ENCODE assay signal across 24 cellular contexts in the genomic region with DNA sequence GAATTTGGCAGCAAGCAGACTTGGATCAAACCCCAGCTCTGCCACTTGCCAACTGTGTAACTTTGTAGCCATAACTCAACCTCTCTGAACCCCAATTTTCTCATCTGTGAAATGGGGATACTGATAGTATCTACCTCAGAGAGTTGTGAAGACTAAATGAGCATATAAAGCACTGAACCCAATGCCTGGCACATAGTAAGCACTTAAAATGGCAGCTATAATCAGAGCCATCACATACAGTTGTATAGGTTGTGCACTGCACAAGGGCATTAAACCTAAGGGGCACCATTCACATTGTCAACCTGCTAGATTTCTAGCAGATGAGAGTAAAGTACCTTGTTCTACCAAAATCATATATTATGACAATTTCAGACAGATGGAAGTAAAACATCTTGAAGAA. TPM values are rescaled to one million over a fixed set of nuclear protein-coding genes. Genes with fewer than 3 reads are reported as not detected.
A peak's percentile ranks its signal among the peaks of the same experiment; 100 is the strongest.
DNase-seq lines count a peak whose midpoint lies in the region; ATAC-seq, FAIRE-seq and TF ChIP-seq lines count a peak whose summit lies in the region.
"Had no signal": no experiment of that assay in that cellular context is flagged by ENCODE, and none has a peak within 500 bp of the region (broad histone marks: within the 10 kb centered on the region; RNA-seq: fewer than 3 reads in every experiment).

No MANE protein-coding gene starts in this region.

- no peak overlapping the region for H2AK5ac ChIP-seq in H1 (ENCODE audit: low read depth, low read length)

- no peak overlapping the region for H4K8ac ChIP-seq in H1 (ENCODE audit: extremely low read depth, insufficient read depth, low read length)

- no peak overlapping the region for H3K14ac ChIP-seq in H1 (ENCODE audit: insufficient read length)

- no peak for TF ChIP-seq POLR2A in HepG2 (IDR thresholded peaks at IDR 0.05; ENCODE audit: insufficient read depth in 1 of 2, low read depth in 2 of 2, low read length in 2 of 2)
- TF ChIP-seq POLR2A in right lobe of liver (IDR thresholded peaks at IDR 0.05) = no peak
- TF ChIP-seq POLR2A in H1 (IDR thresholded peaks at IDR 0.05; ENCODE audit: control extremely low read depth in 1 of 2, low read depth in 2 of 2, low read length in 2 of 2) = no peak

- H2AFZ ChIP-seq in HepG2 (ENCODE audit: low read length) (no peak overlapping the region), H1 (ENCODE audit: low read length) (no peak overlapping the region)

- no peaks in the 10 kb centered on the region for H3K23me2 ChIP-seq in H1 (ENCODE audit: low read depth, low read length)

- DNase-seq in HepG2 (ENCODE audit: low spot score) (no peak), right lobe of liver (no peak), H1 (ENCODE audit: low read depth in 1 of 2, low spot score in 2 of 2) (no peak), glutamatergic neuron (no peak), GF-D8 (lab: John Stamatoyannopoulos, UW) (no peak)
- no peak for DNase-seq in activated CD8-positive, alpha-beta T cell treated with anti-CD3 and anti-CD28 coated beads, Interleukin-2, amount 10 ng/mL, durations not matched to agents 7 days and 5 days
- no peak for DNase-seq in activated CD8-positive, alpha-beta memory T cell treated with anti-CD3 and anti-CD28 coated beads, Interleukin-2, amount 50 U/mL, for 4 hours
- DNase-seq: C1 segment of cervical spinal cord; Calu3; DMS79 treated with DMSO at 0.1 percent for 48 hours; H7; Kasumi-1; NCI-H1092 treated with DMSO at 0.1 percent for 48 hours; NCI-H1436 treated with DMSO at 0.1 percent for 48 hours; NCI-H1930; NCI-H2107; NCI-H446; NCI-H524 treated with DMSO at 0.1 percent for 48 hours; NCI-H82; NK-92 treated with Interleukin-12 subunit alpha and Interleukin-12 subunit beta, amount 100 ng/mL, for 24 hours; PC-3; SJCRH30 had no signal

- TF ChIP-seq CTCF in HepG2 (CRISPR knock-in tag; IDR thresholded peaks at IDR 0.05) = no peak
- no peak for TF ChIP-seq CTCF in right lobe of liver (IDR thresholded peaks at IDR 0.05)
- no peak for TF ChIP-seq CTCF in H1 (IDR thresholded peaks at IDR 0.05; ENCODE audit: control extremely low read depth in 1 of 3, insufficient read depth in 1 of 3, low read depth in 1 of 3, low read length in 3 of 3)
- TF ChIP-seq CTCF in glutamatergic neuron (IDR thresholded peaks at IDR 0.05; ENCODE audit: partially characterized antibody, unreplicated experiment) = no peak

- FAIRE-seq in HepG2 (lab: Jason Lieb, UNC) (peak; percentile 28), H1 (lab: Jason Lieb, UNC) (no peak)
- FAIRE-seq: GM18507 had no signal

- ATAC-seq in HepG2 = no peak
- no peak for ATAC-seq in right lobe of liver
- ATAC-seq in activated CD8-positive, alpha-beta T cell treated with anti-CD3 and anti-CD28 coated beads, Interleukin-2, amount 10 ng/mL, durations not matched to agents 7 days and 5 days = no peak
- ATAC-seq: PC-3, SK-N-SH treated with all-trans-retinoic acid at 6 μM for 48 hours had no signal

- in situ Hi-C loops in HepG2 (cut with HindIII; ENCODE audit: extremely low pct_ligation_motif_present, low pct_unique_long_range_greater_than_20kb) = loop anchor here (10.0 kb wide), 1 partner anchor 213 kb away; no protein-coding TSS in a partner anchor

- no peak overlapping the region for H3K4me3 ChIP-seq in HepG2 (replicated peaks in 1 of 3; ENCODE audit: insufficient read depth in 1 of 3, low read depth in 2 of 3, low read length in 3 of 3)
- no peak overlapping the region for H3K4me3 ChIP-seq in right lobe of liver
- no peak overlapping the region for H3K4me3 ChIP-seq in H1 (ENCODE audit: extremely low read depth in 1 of 4, insufficient read depth in 2 of 4, low read depth in 3 of 4, low read length in 4 of 4)
- H3K4me3 ChIP-seq: SJCRH30 had no signal

- no peak overlapping the region for H2BK20ac ChIP-seq in H1 (ENCODE audit: low read length)

- no peak overlapping the region for H2BK15ac ChIP-seq in H1 (ENCODE audit: low read length)

- TF ChIP-seq EP300 in HepG2 (IDR thresholded peaks at IDR 0.05; ENCODE audit: low read depth in 2 of 2, low read length in 2 of 2) (no peak), HepG2 (CRISPR knock-in tag; IDR thresholded peaks at IDR 0.05; ENCODE audit: borderline replicate concordance) (no peak), H1 (IDR thresholded peaks at IDR 0.05; ENCODE audit: borderline replicate concordance in 1 of 2, low read depth in 2 of 2, low read length in 2 of 2) (no peak)

- H3K27me3 ChIP-seq in HepG2 (ENCODE audit: control insufficient read depth in 1 of 2, insufficient read depth in 2 of 2, low read length in 2 of 2) (peaks cover 3 to 42% of the 10 kb centered on the region in 2 experiments), right lobe of liver (no peaks in the 10 kb centered on the region), H1 (replicated peaks in 1 of 4; ENCODE audit: control insufficient read depth in 3 of 4, extremely low read depth in 1 of 4, insufficient read depth in 3 of 4, low read length in 3 of 4) (no peaks in the 10 kb centered on the region)

- H3K4me1 ChIP-seq in HepG2 (ENCODE audit: insufficient read depth, low read length) (peaks cover 15% of the 10 kb centered on the region), right lobe of liver (peaks cover 0 to 9% (median 2%) of the 10 kb centered on the region in 4 donors), H1 (replicated peaks in 1 of 4; ENCODE audit: control insufficient read depth in 3 of 4, insufficient read depth in 4 of 4, low read length in 3 of 4) (peaks cover 0 to 4% (median 0%) of the 10 kb centered on the region in 4 experiments; a peak in 1 of 7 replicates)
- H3K4me1 ChIP-seq: SJCRH30 had no signal

- H3K4me2 ChIP-seq in HepG2 (ENCODE audit: low read depth, low read length) (no peak overlapping the region), H1 (ENCODE audit: insufficient read depth in 1 of 2, low read depth in 2 of 2, low read length in 2 of 2) (no peak overlapping the region)

- H3K9me3 Mint-ChIP-seq in activated CD8-positive, alpha-beta T cell treated with anti-CD3 and anti-CD28 coated beads, Interleukin-2, amount 10 ng/mL, durations not matched to agents 7 days and 5 days (ENCODE audit: insufficient read depth) = no peaks in the 10 kb centered on the region
- H3K9me3 Mint-ChIP-seq in glutamatergic neuron (ENCODE audit: unreplicated experiment) = peaks cover 3% of the 10 kb centered on the region

- POLR2A ChIA-PET in HepG2 (lab: Yijun Ruan, JAX) = interaction anchor here (0.8 kb wide), 1 partner anchor 16 kb away, joined by 3 read pairs; no protein-coding TSS in a partner anchor
- POLR2A ChIA-PET in activated CD8-positive, alpha-beta T cell treated with anti-CD3 and anti-CD28 coated beads, Interleukin-2, amount 10 ng/mL, durations not matched to agents 7 days and 5 days (lab: Charles Lee) = interaction anchor here (0.7 kb wide), 1 partner anchor 66 kb away, joined by 3 read pairs; no protein-coding TSS in a partner anchor
- POLR2A ChIA-PET in H1 (lab: Charles Lee; ENCODE audit: partially characterized antibody) = no interaction called here

- TF ChIP-seq RAD21 in HepG2 (CRISPR knock-in tag; IDR thresholded peaks at IDR 0.05) = no peak
- TF ChIP-seq RAD21 in H1 (IDR thresholded peaks at IDR 0.05 in 1 of 2, conservative IDR thresholded peaks at IDR 0.05 in 1 of 2; ENCODE audit: low read depth in 2 of 2, low read length in 2 of 2) = no peak

- BruUV-seq in HepG2 (replicated peaks; lab: Mats Ljungman, UMichigan) = no TSS peak

- H3K36me3 Mint-ChIP-seq in activated CD8-positive, alpha-beta T cell treated with anti-CD3 and anti-CD28 coated beads, Interleukin-2, amount 10 ng/mL, durations not matched to agents 7 days and 5 days (ENCODE audit: low read depth) = peaks cover 37% of the 10 kb centered on the region
- H3K36me3 Mint-ChIP-seq in glutamatergic neuron (ENCODE audit: unreplicated experiment) = no peaks in the 10 kb centered on the region

- no peaks in the 10 kb centered on the region for H3K79me2 ChIP-seq in HepG2 (ENCODE audit: insufficient read depth, low read length)
- H3K79me2 ChIP-seq in H1 (ENCODE audit: control insufficient read depth in 1 of 2, insufficient read depth in 2 of 2, low read length in 2 of 2) = no peaks in the 10 kb centered on the region

- no peaks in the 10 kb centered on the region for H3K27me3 Mint-ChIP-seq in activated CD8-positive, alpha-beta T cell treated with anti-CD3 and anti-CD28 coated beads, Interleukin-2, amount 10 ng/mL, durations not matched to agents 7 days and 5 days (ENCODE audit: low read depth)
- peaks cover 1% of the 10 kb centered on the region for H3K27me3 Mint-ChIP-seq in glutamatergic neuron (ENCODE audit: unreplicated experiment)

- no peaks in the 10 kb centered on the region for H4K20me1 ChIP-seq in HepG2 (ENCODE audit: insufficient read depth, low read length)
- H4K20me1 ChIP-seq in H1 (replicated peaks in 1 of 2; ENCODE audit: control insufficient read depth in 1 of 2, insufficient read depth in 2 of 2, low read length in 2 of 2) = no peaks in the 10 kb centered on the region

- no peaks in the 10 kb centered on the region for H3K79me1 ChIP-seq in H1 (ENCODE audit: low read depth, low read length)

- H3K9me3 ChIP-seq in HepG2 (ENCODE audit: low read length) (no peaks in the 10 kb centered on the region), right lobe of liver (no peaks in the 10 kb centered on the region), H1 (ENCODE audit: insufficient read depth in 2 of 2, low read depth in 1 of 2, low read length in 1 of 2) (no peaks in the 10 kb centered on the region)
- H3K9me3 ChIP-seq: SJCRH30 had no signal

- H3K27ac ChIP-seq in HepG2 (ENCODE audit: extremely low read length, insufficient read depth, low read length) (no peak overlapping the region), right lobe of liver (no peak overlapping the region), H1 (ENCODE audit: low read depth, low read length) (no peak overlapping the region)
- H3K27ac ChIP-seq: SJCRH30 had no signal

- no peak overlapping the region for H3K56ac ChIP-seq in H1 (replicated peaks; ENCODE audit: insufficient read length, low read depth, low read length)

- H2BK5ac ChIP-seq in H1 (ENCODE audit: low read depth, low read length) = no peak overlapping the region

- intact Hi-C loops in HepG2 (cut with micrococcal nuclease; ENCODE audit: unreplicated experiment) (loop anchor here (5.0 to 10.0 kb wide), 2 partner anchors 201 to 333 kb away; partner anchors contain the start of gene PLLP), right lobe of liver (cut with DNase I) (loop anchor here in 1 of 2 donors (10.0 kb wide), 2 partner anchors 83 to 213 kb away; no protein-coding TSS in a partner anchor)

- no peaks in the 10 kb centered on the region for H3K36me3 ChIP-seq in HepG2 (replicated peaks in 1 of 2; ENCODE audit: control insufficient read depth in 1 of 2, insufficient read depth in 2 of 2, low read length in 2 of 2)
- H3K36me3 ChIP-seq in right lobe of liver = no peaks in the 10 kb centered on the region
- no peaks in the 10 kb centered on the region for H3K36me3 ChIP-seq in H1 (ENCODE audit: control insufficient read depth in 2 of 4, insufficient read depth in 4 of 4, low read length in 3 of 4)
- H3K36me3 ChIP-seq: SJCRH30 had no signal

- H2BK12ac ChIP-seq in H1 (ENCODE audit: low read depth, low read length) = no peak overlapping the region

- peaks cover 8% of the 10 kb centered on the region for H3K4me1 Mint-ChIP-seq in activated CD8-positive, alpha-beta T cell treated with anti-CD3 and anti-CD28 coated beads, Interleukin-2, amount 10 ng/mL, durations not matched to agents 7 days and 5 days (ENCODE audit: low read depth)
- peaks cover 1% of the 10 kb centered on the region for H3K4me1 Mint-ChIP-seq in glutamatergic neuron (ENCODE audit: low read depth, unreplicated experiment)

- no peak overlapping the region for H3K9ac ChIP-seq in HepG2 (ENCODE audit: insufficient read depth, low read depth, low read length)
- H3K9ac ChIP-seq in H1 (replicated peaks in 1 of 4; ENCODE audit: extremely low read depth in 1 of 4, low read depth in 3 of 4, low read length in 3 of 4) = no peak overlapping the region

- no peak overlapping the region for H4K5ac ChIP-seq in H1 (ENCODE audit: insufficient read length, low read depth, low read length)

- no peak overlapping the region for H2BK120ac ChIP-seq in H1 (replicated peaks; ENCODE audit: low read depth, low read length)

- H3K23ac ChIP-seq in H1 (ENCODE audit: insufficient read length) = no peak overlapping the region

- H3K27ac Mint-ChIP-seq in activated CD8-positive, alpha-beta T cell treated with anti-CD3 and anti-CD28 coated beads, Interleukin-2, amount 10 ng/mL, durations not matched to agents 7 days and 5 days = peak overlapping the region; percentile 2
- H3K27ac Mint-ChIP-seq in glutamatergic neuron (ENCODE audit: unreplicated experiment) = no peak overlapping the region

- H3K4ac ChIP-seq in H1 (replicated peaks; ENCODE audit: insufficient read length, low read depth, low read length) = no peak overlapping the region

- H4K91ac ChIP-seq in H1 (replicated peaks; ENCODE audit: insufficient read length, low read length) = no peak overlapping the region

- CTCF ChIA-PET in HepG2 (lab: Yijun Ruan, JAX; ENCODE audit: low intra/inter-chr PET ratio, low total read pairs) (no interaction called here), H1 (lab: Charles Lee; ENCODE audit: partially characterized antibody) (interaction anchor here (0.9 to 7.0 kb wide), 5 partner anchors 11 to 103 kb away, joined by 3 to 100 read pairs (median 4); partner anchors contain the start of gene CPNE2)
- CTCF ChIA-PET in activated CD8-positive, alpha-beta T cell treated with anti-CD3 and anti-CD28 coated beads, Interleukin-2, amount 10 ng/mL, durations not matched to agents 7 days and 5 days (lab: Charles Lee) = interaction anchor here (1.0 to 3.4 kb wide), 2 partner anchors 25 to 88 kb away, joined by 3 to 23 read pairs; no protein-coding TSS in a partner anchor

- no peak overlapping the region for H3K18ac ChIP-seq in H1 (ENCODE audit: extremely low read depth, low read length)

- H3K4me3 Mint-ChIP-seq in activated CD8-positive, alpha-beta T cell treated with anti-CD3 and anti-CD28 coated beads, Interleukin-2, amount 10 ng/mL, durations not matched to agents 7 days and 5 days = no peak overlapping the region
- H3K4me3 Mint-ChIP-seq in glutamatergic neuron (ENCODE audit: unreplicated experiment) = no peak overlapping the region

RNA-seq across cellular contexts. Expression of gene CPNE2, which starts 10.6 kb away (rescaled TPM):
- 8.0 and 10.6 TPM in 2 replicates for total RNA-seq in HepG2 (2016; rRNA removed; fragmentation: Illumina TruSeq; extraction: Trizol)
- total RNA-seq in HepG2 (2016; cell fraction: cytosol; rRNA removed; fragmentation: Illumina TruSeq; extraction: Trizol; ENCODE audit: low read depth) = 10.8 and 13.6 TPM in 2 replicates
- 8.2 and 9.0 TPM in 2 replicates for total RNA-seq in HepG2 (2016; cell fraction: insoluble cytoplasmic fraction; rRNA removed; fragmentation: Illumina TruSeq; extraction: Trizol)
- total RNA-seq in HepG2 (2016; cell fraction: membrane; rRNA removed; fragmentation: Illumina TruSeq; extraction: Trizol) = 20.7 and 21.8 TPM in 2 replicates
- 5.8 and 6.8 TPM in 2 replicates for total RNA-seq in HepG2 (2016; cell fraction: nucleus; rRNA removed; fragmentation: Illumina TruSeq; extraction: Trizol)
- polyA plus RNA-seq in HepG2 (2011; rRNA removed) = 23.3 and 33.2 TPM in 2 replicates
- 24.9 and 25.8 TPM in 2 replicates for polyA plus RNA-seq in HepG2 (2011; cell fraction: cytosol; rRNA removed)
- 13.9 and 16.9 TPM in 2 replicates for polyA plus RNA-seq in HepG2 (2011; cell fraction: nucleus; rRNA removed)
- 6.6 and 13.1 TPM in 2 replicates for polyA plus RNA-seq in HepG2 (2012)
- polyA plus RNA-seq in HepG2 (2016; cell fraction: cytosol; fragmentation: Illumina TruSeq; extraction: Trizol; ENCODE audit: low read depth) = 21.1 and 23.1 TPM in 2 replicates
- polyA plus RNA-seq in HepG2 (2016; cell fraction: insoluble cytoplasmic fraction; fragmentation: Illumina TruSeq; extraction: Trizol; ENCODE audit: low read depth) = 12.5 and 15.2 TPM in 2 replicates
- polyA plus RNA-seq in HepG2 (2016; cell fraction: membrane; fragmentation: Illumina TruSeq; extraction: Trizol; ENCODE audit: low read depth) = 35.9 and 37.0 TPM in 2 replicates
- polyA plus RNA-seq in HepG2 (2016; cell fraction: nucleus; fragmentation: Illumina TruSeq; extraction: Trizol; ENCODE audit: insufficient read depth, low read depth) = 13.9 and 15.0 TPM in 2 replicates
- 37.9 and 50.4 TPM in 2 replicates for polyA minus RNA-seq in HepG2 (2011; rRNA and poly(A)+ RNA removed; ENCODE audit: low replicate concordance)
- polyA minus RNA-seq in HepG2 (2011; cell fraction: cytosol; rRNA and poly(A)+ RNA removed) = 6.5 and 10.1 TPM in 2 replicates
- polyA minus RNA-seq in HepG2 (2011; cell fraction: nucleus; rRNA and poly(A)+ RNA removed) = 6.3 and 10.9 TPM in 2 replicates
- 10 to 100 TPM in 3 of 6 experiments, 1 to 10 TPM in 3; 4.0 to 10.9 (median 9.7) TPM for total RNA-seq in right lobe of liver
- total RNA-seq in activated CD8-positive, alpha-beta T cell treated with anti-CD3 and anti-CD28 coated beads, Interleukin-2, amount 10 ng/mL, durations not matched to agents 7 days and 5 days = 10 to 100 TPM; 11.3 to 12.5 TPM
- 10.6 and 11.6 TPM in 2 replicates for total RNA-seq in H1 (2021; fragmentation: NEBNext Ultra II Directional; extraction: Animal tissue kit (Norgen Biotek cat#: 25700))
- 38.0 and 39.5 TPM in 2 replicates for polyA plus RNA-seq in H1 (2011; rRNA removed)
- polyA plus RNA-seq in H1 (2011; cell fraction: cytosol; rRNA removed) = 23.2 TPM
- 22.3 TPM for polyA plus RNA-seq in H1 (2011; cell fraction: nucleus; rRNA removed)
- polyA plus RNA-seq in H1 (2012, experiment 1 of 2) = 11.1 to 18.8 TPM (median 16.3 TPM) in 4 replicates
- 20.5 TPM for polyA plus RNA-seq in H1 (2012, experiment 2 of 2)
- polyA plus RNA-seq in H1 (2013, experiment 1 of 2) = 26.2 TPM
- polyA plus RNA-seq in H1 (2013, experiment 2 of 2) = 24.6 TPM
- 16.1 and 18.7 TPM in 2 replicates for polyA minus RNA-seq in H1 (2011; rRNA and poly(A)+ RNA removed)
- 11.2 TPM for polyA minus RNA-seq in H1 (2011; cell fraction: cytosol; rRNA and poly(A)+ RNA removed)
- 9.8 TPM for polyA minus RNA-seq in H1 (2011; cell fraction: nucleus; rRNA and poly(A)+ RNA removed)
- total RNA-seq in glutamatergic neuron (ENCODE audit: unreplicated experiment) = 3.4 TPM

Comparison
In these comparisons a context has a peak if more than half of its experiments do, and no peak if none do; other contexts are left out.
1. Of the 41 proteins assayed by ChIP-seq in both HepG2 and H1: peak only in HepG2: none; only in H1: KDM1A; in both: none; in neither: 40.